In the genomic region with DNA sequence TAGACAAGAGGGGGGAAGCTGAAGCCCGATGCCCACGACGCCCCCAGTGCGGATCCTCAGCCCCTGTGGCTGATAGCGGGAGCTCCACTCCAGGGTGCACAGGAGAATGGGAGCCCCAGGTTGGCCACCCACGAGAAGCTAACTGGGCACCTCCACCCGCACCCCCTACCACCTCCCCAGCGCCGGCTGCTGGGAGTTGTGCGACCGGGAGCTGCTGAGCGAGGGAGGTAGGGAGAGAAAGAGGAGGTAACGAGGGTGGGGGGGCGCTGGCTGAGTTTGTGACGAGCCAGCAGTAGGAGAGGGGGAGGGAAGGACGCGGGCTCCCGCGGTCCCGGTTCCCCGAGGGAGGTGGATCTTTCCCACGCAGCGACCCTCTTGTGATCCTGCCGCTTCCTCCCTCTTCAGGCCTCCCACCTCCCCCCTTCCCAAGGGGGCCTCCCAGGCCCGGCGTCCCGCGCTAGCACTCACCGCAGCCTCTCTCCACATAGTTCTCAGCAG, we compare ENCODE assay signal across 1 cellular context.
TF ChIP-seq lines count a peak whose summit lies in the region.

A gene (minus strand): TSS at position 243 of the 498 bp plus-strand sequence. CDS start 2,017 bp downstream, outside the sequence.

TF ChIP-seq in SK-N-SH treated with all-trans-retinoic acid at 6 μM for 48 hours, 23 proteins besides CTCF, POLR2A, EP300 and RAD21 (continued from another document):
- TF ChIP-seq, protein P1, sequence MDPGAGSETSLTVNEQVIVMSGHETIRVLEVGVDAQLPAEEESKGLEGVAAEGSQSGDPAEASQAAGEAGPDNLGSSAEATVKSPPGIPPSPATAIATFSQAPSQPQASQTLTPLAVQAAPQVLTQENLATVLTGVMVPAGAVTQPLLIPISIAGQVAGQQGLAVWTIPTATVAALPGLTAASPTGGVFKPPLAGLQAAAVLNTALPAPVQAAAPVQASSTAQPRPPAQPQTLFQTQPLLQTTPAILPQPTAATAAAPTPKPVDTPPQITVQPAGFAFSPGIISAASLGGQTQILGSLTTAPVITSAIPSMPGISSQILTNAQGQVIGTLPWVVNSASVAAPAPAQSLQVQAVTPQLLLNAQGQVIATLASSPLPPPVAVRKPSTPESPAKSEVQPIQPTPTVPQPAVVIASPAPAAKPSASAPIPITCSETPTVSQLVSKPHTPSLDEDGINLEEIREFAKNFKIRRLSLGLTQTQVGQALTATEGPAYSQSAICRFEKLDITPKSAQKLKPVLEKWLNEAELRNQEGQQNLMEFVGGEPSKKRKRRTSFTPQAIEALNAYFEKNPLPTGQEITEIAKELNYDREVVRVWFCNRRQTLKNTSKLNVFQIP (CRISPR knock-in tag; IDR thresholded peaks at IDR 0.05; ENCODE audit: borderline replicate concordance, low read depth) = no peak
- TF ChIP-seq, protein P2, sequence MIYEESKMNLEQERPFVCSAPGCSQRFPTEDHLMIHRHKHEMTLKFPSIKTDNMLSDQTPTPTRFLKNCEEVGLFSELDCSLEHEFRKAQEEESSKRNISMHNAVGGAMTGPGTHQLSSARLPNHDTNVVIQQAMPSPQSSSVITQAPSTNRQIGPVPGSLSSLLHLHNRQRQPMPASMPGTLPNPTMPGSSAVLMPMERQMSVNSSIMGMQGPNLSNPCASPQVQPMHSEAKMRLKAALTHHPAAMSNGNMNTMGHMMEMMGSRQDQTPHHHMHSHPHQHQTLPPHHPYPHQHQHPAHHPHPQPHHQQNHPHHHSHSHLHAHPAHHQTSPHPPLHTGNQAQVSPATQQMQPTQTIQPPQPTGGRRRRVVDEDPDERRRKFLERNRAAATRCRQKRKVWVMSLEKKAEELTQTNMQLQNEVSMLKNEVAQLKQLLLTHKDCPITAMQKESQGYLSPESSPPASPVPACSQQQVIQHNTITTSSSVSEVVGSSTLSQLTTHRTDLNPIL (CRISPR knock-in tag; IDR thresholded peaks at IDR 0.05; ENCODE audit: low read depth) = no peak
- TF ChIP-seq ZNF70 (CRISPR knock-in tag; IDR thresholded peaks at IDR 0.05) = no peak
- TF ChIP-seq, protein P3, sequence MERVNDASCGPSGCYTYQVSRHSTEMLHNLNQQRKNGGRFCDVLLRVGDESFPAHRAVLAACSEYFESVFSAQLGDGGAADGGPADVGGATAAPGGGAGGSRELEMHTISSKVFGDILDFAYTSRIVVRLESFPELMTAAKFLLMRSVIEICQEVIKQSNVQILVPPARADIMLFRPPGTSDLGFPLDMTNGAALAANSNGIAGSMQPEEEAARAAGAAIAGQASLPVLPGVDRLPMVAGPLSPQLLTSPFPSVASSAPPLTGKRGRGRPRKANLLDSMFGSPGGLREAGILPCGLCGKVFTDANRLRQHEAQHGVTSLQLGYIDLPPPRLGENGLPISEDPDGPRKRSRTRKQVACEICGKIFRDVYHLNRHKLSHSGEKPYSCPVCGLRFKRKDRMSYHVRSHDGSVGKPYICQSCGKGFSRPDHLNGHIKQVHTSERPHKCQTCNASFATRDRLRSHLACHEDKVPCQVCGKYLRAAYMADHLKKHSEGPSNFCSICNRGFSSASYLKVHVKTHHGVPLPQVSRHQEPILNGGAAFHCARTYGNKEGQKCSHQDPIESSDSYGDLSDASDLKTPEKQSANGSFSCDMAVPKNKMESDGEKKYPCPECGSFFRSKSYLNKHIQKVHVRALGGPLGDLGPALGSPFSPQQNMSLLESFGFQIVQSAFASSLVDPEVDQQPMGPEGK (CRISPR knock-in tag; IDR thresholded peaks at IDR 0.05; ENCODE audit: borderline replicate concordance) = no peak
